1 cellular context compared by ENCODE assay signal in the genomic region with DNA sequence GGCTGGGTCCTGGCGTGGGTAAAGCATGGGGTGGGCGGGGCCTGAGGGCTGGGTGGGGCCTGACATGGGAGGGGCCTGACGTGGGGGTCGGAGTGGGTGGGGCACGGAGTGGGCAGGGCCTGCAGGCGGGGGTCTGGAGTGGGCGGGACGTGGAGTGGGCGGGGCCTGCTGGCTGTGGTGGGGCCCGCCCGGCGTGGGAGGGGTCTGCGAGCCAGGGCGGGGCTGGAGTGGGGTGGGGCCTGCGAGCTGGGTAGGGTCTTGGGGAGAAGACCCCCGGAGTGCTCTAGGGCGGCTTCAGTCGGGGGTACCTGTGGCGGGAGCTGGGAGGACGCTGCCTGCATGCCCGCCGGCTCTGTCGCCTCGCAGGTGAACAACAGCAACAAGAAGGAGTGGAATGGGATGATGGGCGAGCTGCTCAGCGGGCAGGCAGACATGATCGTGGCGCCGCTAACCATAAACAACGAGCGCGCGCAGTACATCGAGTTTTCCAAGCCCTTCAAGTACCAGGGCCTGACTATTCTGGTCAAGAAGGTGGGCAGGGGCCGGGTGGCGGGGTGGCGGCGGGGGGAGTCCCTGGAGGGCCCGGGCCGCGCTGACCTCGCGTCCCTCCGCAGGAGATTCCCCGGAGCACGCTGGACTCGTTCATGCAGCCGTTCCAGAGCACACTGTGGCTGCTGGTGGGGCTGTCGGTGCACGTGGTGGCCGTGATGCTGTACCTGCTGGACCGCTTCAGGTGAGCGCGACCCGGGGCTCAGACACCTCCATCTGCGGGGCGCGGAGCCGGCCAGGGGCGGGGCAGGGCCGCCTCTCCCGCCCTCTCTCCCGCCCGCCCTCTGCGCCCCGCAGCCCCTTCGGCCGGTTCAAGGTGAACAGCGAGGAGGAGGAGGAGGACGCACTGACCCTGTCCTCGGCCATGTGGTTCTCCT.
TF ChIP-seq lines count a peak whose summit lies in the region.

No MANE protein-coding gene starts in this region.

TF ChIP-seq in GM23338, 12 proteins besides CTCF, POLR2A, EP300 and RAD21:
- TF ChIP-seq JUNB (IDR thresholded peaks at IDR 0.05; ENCODE audit: unreplicated experiment) (no peak), STAT1 (IDR thresholded peaks at IDR 0.05; ENCODE audit: unreplicated experiment) (no peak)
